Comparison of ENCODE assay signal across 9 cellular contexts in genomic region chr1:1033731-1034437, GRCh38. TPM values are rescaled to one million over a fixed set of nuclear protein-coding genes. Genes with fewer than 3 reads are reported as not detected.
DNase-seq lines count a peak whose midpoint lies in the region; ATAC-seq and TF ChIP-seq lines count a peak whose summit lies in the region.
"Had no signal": no experiment of that assay in that cellular context is flagged by ENCODE, and none has a peak within 500 bp of the region (broad histone marks: within the 10 kb centered on the region; RNA-seq: fewer than 3 reads in every experiment).

No MANE protein-coding gene starts in this region.

- TF ChIP-seq CTCF in Peyer's patch (IDR thresholded peaks at IDR 0.05), result no peak
- TF ChIP-seq CTCF in esophagus squamous epithelium (IDR thresholded peaks at IDR 0.05), result no peak

- peak overlapping the region; percentile 31 to 60 (median 52) for H3K4me3 ChIP-seq in Peyer's patch
- peak overlapping the region; percentile 29 to 65 (median 47) for H3K4me3 ChIP-seq in esophagus squamous epithelium

- H3K27me3 ChIP-seq in Peyer's patch (peaks cover 0 to 19% of the 10 kb centered on the region in 2 donors), esophagus squamous epithelium (peaks cover 0 to 71% (median 0%) of the 10 kb centered on the region in 4 donors)

- H3K27ac ChIP-seq in Peyer's patch, result peak overlapping the region in 1 of 4 donors; percentile 25
- H3K27ac ChIP-seq in esophagus squamous epithelium, result peak overlapping the region in 1 of 4 donors; percentile 44

- H3K36me3 ChIP-seq in Peyer's patch, result no peaks in the 10 kb centered on the region
- peaks cover 0 to 5% (median 0%) of the 10 kb centered on the region in 3 donors for H3K36me3 ChIP-seq in esophagus squamous epithelium

- H3K9me3 ChIP-seq in Peyer's patch (no peaks in the 10 kb centered on the region), esophagus squamous epithelium (no peaks in the 10 kb centered on the region)

- DNase-seq in NCI-H345 (lab: John Stamatoyannopoulos, UW), result peak; percentile 31
- no peak for DNase-seq in NCI-H345 treated with DMSO at 0.1 percent for 48 hours (lab: John Stamatoyannopoulos, UW; ENCODE audit: unreplicated experiment)
- no peak for DNase-seq in Peyer's patch
- DNase-seq in esophagus squamous epithelium (lab: John Stamatoyannopoulos, UW), result no peak
- DNase-seq in retina, result peak; percentile 70
- no peak for DNase-seq in kidney glomerular epithelial cell (lab: John Stamatoyannopoulos, UW)
- no peak for DNase-seq in activated CD4-positive, CD25-positive, alpha-beta regulatory T cell (lab: John Stamatoyannopoulos, UW)

- intact Hi-C loops in esophagus squamous epithelium (cut with DNase I), result loop anchor here (10.0 kb wide), 2 partner anchors 81 to 261 kb away; partner anchors contain the start of gene C1orf159

- WGBS in esophagus squamous epithelium, 2 donors, result 23 to 60% methylated on average over 1 to 16 of the region's 71 CpGs

- TF ChIP-seq POLR2A in Peyer's patch (IDR thresholded peaks at IDR 0.05), result no peak
- TF ChIP-seq POLR2A in esophagus squamous epithelium (IDR thresholded peaks at IDR 0.05), result no peak

- ATAC-seq in HG03039 (IDR thresholded peaks at IDR 0.05; ENCODE audit: unreplicated experiment), result no peak

- H3K4me1 ChIP-seq in Peyer's patch, result peaks cover 0 to 32% (median 23%) of the 10 kb centered on the region in 4 donors
- peaks cover 12 to 58% (median 21%) of the 10 kb centered on the region in 3 donors for H3K4me1 ChIP-seq in esophagus squamous epithelium

RNA-seq across cellular contexts. Expression of gene AGRN, which starts 14.0 kb away (rescaled TPM):
- total RNA-seq in Peyer's patch (100 to 1,000 TPM in 1 of 4 donors, 10 to 100 TPM in 3; 33.0 to 103 (median 41.4) TPM), esophagus squamous epithelium (10 to 100 TPM; 20.0 to 35.8 (median 32.0) TPM)

RNA-seq across cellular contexts. Expression of gene ISG15, which starts 20.6 kb away (rescaled TPM):
- total RNA-seq in Peyer's patch, result 10 to 100 TPM; 17.0 to 91.6 (median 40.1) TPM
- total RNA-seq in esophagus squamous epithelium, result 10 to 100 TPM in 2 of 4 donors, 1 to 10 TPM in 2; 7.2 to 44.3 (median 10.3) TPM

RNA-seq across cellular contexts. Expression of gene HES4, which starts 34.0 kb away (rescaled TPM):
- total RNA-seq in Peyer's patch, result 10 to 100 TPM in 2 of 4 donors, 1 to 10 TPM in 2; 3.9 to 12.4 (median 7.7) TPM
- total RNA-seq in esophagus squamous epithelium, result 10 to 100 TPM; 15.1 to 16.2 (median 15.3) TPM

RNA-seq across cellular contexts. Expression of gene RNF223, which starts 40.2 kb away (rescaled TPM):
- 1 to 10 TPM in 1 of 4 donors, not detected in 3; 1.3 TPM for total RNA-seq in Peyer's patch
- 10 to 100 TPM; 11.8 to 25.3 (median 12.3) TPM for total RNA-seq in esophagus squamous epithelium
- total RNA-seq: endothelial cell of umbilical vein had no signal

RNA-seq across cellular contexts. Expression of gene PERM1, which starts 52.0 kb away (rescaled TPM):
- total RNA-seq in Peyer's patch (under 1 TPM in 1 of 4 donors, not detected in 3; 0.35 TPM), esophagus squamous epithelium (not detected)
- total RNA-seq: endothelial cell of umbilical vein had no signal

Comparison
In these comparisons a context has a peak if more than half of its experiments do, and no peak if none do; other contexts are left out.
1. DNase-seq: peak in NCI-H345 (single experiment) and retina (single experiment); none in NCI-H345 treated with DMSO at 0.1 percent for 48 hours (single experiment), Peyer's patch (0 of 3), esophagus squamous epithelium (single experiment), kidney glomerular epithelial cell (single experiment) and activated CD4-positive, CD25-positive, alpha-beta regulatory T cell (0 of 4).